1 cellular context compared by ENCODE assay signal in the genomic region with DNA sequence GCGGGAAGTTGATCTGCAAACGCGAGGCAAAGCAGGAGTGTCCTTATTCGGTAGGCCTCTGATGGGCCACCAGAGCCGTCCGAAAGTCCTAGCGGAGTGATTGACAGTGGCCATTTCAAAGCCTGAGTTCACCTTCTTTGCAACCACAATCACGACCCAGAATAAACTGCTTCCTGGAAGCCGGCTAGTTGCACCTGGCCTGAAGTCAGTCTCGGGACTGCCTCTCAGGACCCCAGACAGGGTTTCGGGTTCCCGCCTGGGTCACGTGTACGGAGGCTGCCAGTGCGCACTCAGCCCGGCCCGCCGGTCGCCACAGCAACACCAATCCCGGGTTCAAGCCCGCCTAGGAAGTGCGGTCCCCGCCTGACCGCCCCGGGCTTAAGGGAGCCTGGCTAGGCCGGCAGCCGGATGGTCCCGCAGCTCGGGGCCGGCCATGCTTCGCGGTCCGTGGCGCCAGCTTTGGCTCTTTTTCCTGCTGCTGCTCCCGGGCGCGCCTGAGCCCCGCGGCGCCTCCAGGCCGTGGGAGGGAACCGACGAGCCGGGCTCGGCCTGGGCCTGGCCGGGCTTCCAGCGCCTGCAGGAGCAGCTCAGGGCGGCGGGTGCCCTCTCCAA.
TF ChIP-seq lines count a peak whose summit lies in the region.

TSS of gene TOR3A (plus strand) at position 375 of the 612 bp plus-strand sequence. CDS start at position 434, 59 bp downstream.

TF ChIP-seq in HEK293, 187 proteins besides CTCF, POLR2A, EP300 and RAD21 (continued from another document and continues in another):
- TF ChIP-seq, protein P1, sequence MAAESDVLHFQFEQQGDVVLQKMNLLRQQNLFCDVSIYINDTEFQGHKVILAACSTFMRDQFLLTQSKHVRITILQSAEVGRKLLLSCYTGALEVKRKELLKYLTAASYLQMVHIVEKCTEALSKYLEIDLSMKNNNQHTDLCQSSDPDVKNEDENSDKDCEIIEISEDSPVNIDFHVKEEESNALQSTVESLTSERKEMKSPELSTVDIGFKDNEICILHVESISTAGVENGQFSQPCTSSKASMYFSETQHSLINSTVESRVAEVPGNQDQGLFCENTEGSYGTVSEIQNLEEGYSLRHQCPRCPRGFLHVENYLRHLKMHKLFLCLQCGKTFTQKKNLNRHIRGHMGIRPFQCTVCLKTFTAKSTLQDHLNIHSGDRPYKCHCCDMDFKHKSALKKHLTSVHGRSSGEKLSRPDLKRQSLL (tag by site-specific recombination; IDR thresholded peaks at IDR 0.05) = peak; percentile 78
- peak; percentile 97 for TF ChIP-seq ZFP69B (tag by site-specific recombination; IDR thresholded peaks at IDR 0.05)
- TF ChIP-seq INSM2 (tag by site-specific recombination; IDR thresholded peaks at IDR 0.05) = peak; percentile 24; the same call in 1 of the 2 replicates
- no peak for TF ChIP-seq GFI1B (tag by site-specific recombination; IDR thresholded peaks at IDR 0.05)
- TF ChIP-seq ZNF580 (tag by site-specific recombination; IDR thresholded peaks at IDR 0.05) = peak; percentile 63; the same call in 1 of the 2 replicates
- 0 out of 2 replicates have a peak, but pooled peaks have one; percentile 23 for TF ChIP-seq ZNF518A (tag by site-specific recombination; conservative IDR thresholded peaks at IDR 0.05; ENCODE audit: low read depth)
- TF ChIP-seq ZNF560 (tag by site-specific recombination; IDR thresholded peaks at IDR 0.05; ENCODE audit: borderline replicate concordance) = no peak
- peak; percentile 5; the same call in 1 of the 2 replicates for TF ChIP-seq ZNF184 (tag by site-specific recombination; IDR thresholded peaks at IDR 0.05)
- TF ChIP-seq ZNF600 (tag by site-specific recombination; IDR thresholded peaks at IDR 0.05) = peak; percentile 64
- TF ChIP-seq ZSCAN30 (tag by site-specific recombination; IDR thresholded peaks at IDR 0.05) = peak; percentile 72; the same call in 1 of the 2 replicates
- TF ChIP-seq, protein P2, sequence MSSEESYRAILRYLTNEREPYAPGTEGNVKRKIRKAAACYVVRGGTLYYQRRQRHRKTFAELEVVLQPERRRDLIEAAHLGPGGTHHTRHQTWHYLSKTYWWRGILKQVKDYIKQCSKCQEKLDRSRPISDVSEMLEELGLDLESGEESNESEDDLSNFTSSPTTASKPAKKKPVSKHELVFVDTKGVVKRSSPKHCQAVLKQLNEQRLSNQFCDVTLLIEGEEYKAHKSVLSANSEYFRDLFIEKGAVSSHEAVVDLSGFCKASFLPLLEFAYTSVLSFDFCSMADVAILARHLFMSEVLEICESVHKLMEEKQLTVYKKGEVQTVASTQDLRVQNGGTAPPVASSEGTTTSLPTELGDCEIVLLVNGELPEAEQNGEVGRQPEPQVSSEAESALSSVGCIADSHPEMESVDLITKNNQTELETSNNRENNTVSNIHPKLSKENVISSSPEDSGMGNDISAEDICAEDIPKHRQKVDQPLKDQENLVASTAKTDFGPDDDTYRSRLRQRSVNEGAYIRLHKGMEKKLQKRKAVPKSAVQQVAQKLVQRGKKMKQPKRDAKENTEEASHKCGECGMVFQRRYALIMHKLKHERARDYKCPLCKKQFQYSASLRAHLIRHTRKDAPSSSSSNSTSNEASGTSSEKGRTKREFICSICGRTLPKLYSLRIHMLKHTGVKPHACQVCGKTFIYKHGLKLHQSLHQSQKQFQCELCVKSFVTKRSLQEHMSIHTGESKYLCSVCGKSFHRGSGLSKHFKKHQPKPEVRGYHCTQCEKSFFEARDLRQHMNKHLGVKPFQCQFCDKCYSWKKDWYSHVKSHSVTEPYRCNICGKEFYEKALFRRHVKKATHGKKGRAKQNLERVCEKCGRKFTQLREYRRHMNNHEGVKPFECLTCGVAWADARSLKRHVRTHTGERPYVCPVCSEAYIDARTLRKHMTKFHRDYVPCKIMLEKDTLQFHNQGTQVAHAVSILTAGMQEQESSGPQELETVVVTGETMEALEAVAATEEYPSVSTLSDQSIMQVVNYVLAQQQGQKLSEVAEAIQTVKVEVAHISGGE (tag by site-specific recombination; conservative IDR thresholded peaks at IDR 0.05; ENCODE audit: low read depth) = peak; percentile 91
- no peak; the same call in 1 of the 2 replicates for TF ChIP-seq KLF8 (tag by site-specific recombination; IDR thresholded peaks at IDR 0.05)
- TF ChIP-seq SP2 (tag by site-specific recombination; IDR thresholded peaks at IDR 0.05) = peak; percentile 96
- TF ChIP-seq ZFP37 (tag by site-specific recombination; IDR thresholded peaks at IDR 0.05) = no peak; the same call in 1 of the 2 replicates
- no peak for TF ChIP-seq ZFHX2 (tag by site-specific recombination; conservative IDR thresholded peaks at IDR 0.05)
- 0 out of 2 replicates have a peak, but pooled peaks have one; percentile 42 for TF ChIP-seq ZNF629 (tag by site-specific recombination; IDR thresholded peaks at IDR 0.05)
- no peak; the same call in 1 of the 2 replicates for TF ChIP-seq ZEB2 (tag by site-specific recombination; IDR thresholded peaks at IDR 0.05)
- peak; percentile 65; the same call in 1 of the 2 replicates for TF ChIP-seq ZNF639 (tag by site-specific recombination; IDR thresholded peaks at IDR 0.05)
- no peak for TF ChIP-seq ZBTB1 (tag by site-specific recombination; IDR thresholded peaks at IDR 0.05)
- TF ChIP-seq ZXDB (tag by site-specific recombination; IDR thresholded peaks at IDR 0.05) = 0 out of 2 replicates have a peak, but pooled peaks have one; percentile 41
- 0 out of 2 replicates have a peak, but pooled peaks have one; percentile 12 for TF ChIP-seq KLF9 (tag by site-specific recombination; IDR thresholded peaks at IDR 0.05; ENCODE audit: low read depth)
- TF ChIP-seq, protein P3, sequence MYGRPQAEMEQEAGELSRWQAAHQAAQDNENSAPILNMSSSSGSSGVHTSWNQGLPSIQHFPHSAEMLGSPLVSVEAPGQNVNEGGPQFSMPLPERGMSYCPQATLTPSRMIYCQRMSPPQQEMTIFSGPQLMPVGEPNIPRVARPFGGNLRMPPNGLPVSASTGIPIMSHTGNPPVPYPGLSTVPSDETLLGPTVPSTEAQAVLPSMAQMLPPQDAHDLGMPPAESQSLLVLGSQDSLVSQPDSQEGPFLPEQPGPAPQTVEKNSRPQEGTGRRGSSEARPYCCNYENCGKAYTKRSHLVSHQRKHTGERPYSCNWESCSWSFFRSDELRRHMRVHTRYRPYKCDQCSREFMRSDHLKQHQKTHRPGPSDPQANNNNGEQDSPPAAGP (tag by site-specific recombination; IDR thresholded peaks at IDR 0.05) = peak; percentile 32; the same call in 1 of the 2 replicates
- TF ChIP-seq ZBTB20 (tag by site-specific recombination; IDR thresholded peaks at IDR 0.05) = peak; percentile 96
- TF ChIP-seq IKZF3 (tag by site-specific recombination; IDR thresholded peaks at IDR 0.05) = peak; percentile 27; the same call in 1 of the 2 replicates
- TF ChIP-seq ZIC2 (tag by site-specific recombination; IDR thresholded peaks at IDR 0.05) = 0 out of 2 replicates have a peak, but pooled peaks have one; percentile 2
- peak; percentile 91 for TF ChIP-seq ZBTB17 (tag by site-specific recombination; IDR thresholded peaks at IDR 0.05)
- peak; percentile 54 for TF ChIP-seq PATZ1 (tag by site-specific recombination; IDR thresholded peaks at IDR 0.05)
- peak; percentile 20 for TF ChIP-seq GLIS1 (tag by site-specific recombination; IDR thresholded peaks at IDR 0.05)
- peak; percentile 49 for TF ChIP-seq SP3 (tag by site-specific recombination; IDR thresholded peaks at IDR 0.05)
- peak; percentile 72; the same call in 1 of the 2 replicates for TF ChIP-seq OVOL3 (tag by site-specific recombination; IDR thresholded peaks at IDR 0.05)
- no peak for TF ChIP-seq PRDM6 (tag by site-specific recombination; IDR thresholded peaks at IDR 0.05)
- peak; percentile 85 for TF ChIP-seq ZBTB8A (tag by site-specific recombination; IDR thresholded peaks at IDR 0.05)
- TF ChIP-seq, protein P4, sequence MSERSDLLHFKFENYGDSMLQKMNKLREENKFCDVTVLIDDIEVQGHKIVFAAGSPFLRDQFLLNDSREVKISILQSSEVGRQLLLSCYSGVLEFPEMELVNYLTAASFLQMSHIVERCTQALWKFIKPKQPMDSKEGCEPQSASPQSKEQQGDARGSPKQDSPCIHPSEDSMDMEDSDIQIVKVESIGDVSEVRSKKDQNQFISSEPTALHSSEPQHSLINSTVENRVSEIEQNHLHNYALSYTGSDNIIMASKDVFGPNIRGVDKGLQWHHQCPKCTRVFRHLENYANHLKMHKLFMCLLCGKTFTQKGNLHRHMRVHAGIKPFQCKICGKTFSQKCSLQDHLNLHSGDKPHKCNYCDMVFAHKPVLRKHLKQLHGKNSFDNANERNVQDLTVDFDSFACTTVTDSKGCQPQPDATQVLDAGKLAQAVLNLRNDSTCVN (tag by site-specific recombination; optimal IDR thresholded peaks at IDR 0.05) = peak; percentile 84
